In the genomic region with DNA sequence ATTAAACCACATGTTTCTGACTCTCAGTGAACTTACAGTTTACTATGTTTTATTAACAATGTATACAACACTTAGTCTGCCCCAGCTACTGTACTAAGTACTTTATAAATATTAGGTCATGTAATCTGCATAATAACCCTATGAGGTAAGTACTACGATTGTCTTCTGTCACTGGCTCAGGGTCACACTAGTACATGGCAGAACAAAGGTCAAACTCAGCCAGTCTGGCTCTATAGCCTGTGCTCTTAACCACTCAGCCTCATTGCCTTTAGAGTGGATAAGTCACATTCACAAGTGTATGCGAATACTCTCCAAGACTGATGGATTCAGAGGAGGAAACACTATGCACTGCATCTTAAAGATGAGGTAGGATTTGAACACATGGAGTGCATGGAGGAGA, we compare ENCODE assay signal across 12 cellular contexts.
DNase-seq lines count a peak whose midpoint lies in the region; ATAC-seq and TF ChIP-seq lines count a peak whose summit lies in the region.
"Had no signal": no experiment of that assay in that cellular context is flagged by ENCODE, and none has a peak within 500 bp of the region (broad histone marks: within the 10 kb centered on the region; RNA-seq: fewer than 3 reads in every experiment).

No MANE protein-coding gene starts in this region.

- H2BK120ac ChIP-seq in neuronal stem cell (ENCODE audit: low read depth, low read length) = no peak overlapping the region

- no peak overlapping the region for H3K4me3 ChIP-seq in ascending aorta
- H3K4me3 ChIP-seq in neuronal stem cell (ENCODE audit: low read length in 2 of 2) = no peak overlapping the region
- no peak overlapping the region for H3K4me3 ChIP-seq in thoracic aorta
- H3K4me3 ChIP-seq in heart left ventricle = no peak overlapping the region
- H3K4me3 ChIP-seq: BLaER1 had no signal

- H3K9me3 ChIP-seq in ascending aorta = no peaks in the 10 kb centered on the region
- no peaks in the 10 kb centered on the region for H3K9me3 ChIP-seq in neuronal stem cell (replicated peaks in 1 of 2; ENCODE audit: control insufficient read depth in 2 of 2, insufficient read depth in 1 of 2, low read depth in 1 of 2, low read length in 2 of 2)
- H3K9me3 ChIP-seq in thoracic aorta = no peaks in the 10 kb centered on the region
- H3K9me3 ChIP-seq in heart left ventricle = no peaks in the 10 kb centered on the region
- H3K9me3 ChIP-seq: BLaER1 had no signal

- H3K4me1 ChIP-seq in ascending aorta = peaks cover 3 to 49% of the 10 kb centered on the region in 2 donors
- H3K4me1 ChIP-seq in neuronal stem cell (ENCODE audit: control insufficient read depth in 2 of 2, insufficient read depth in 1 of 2, low read depth in 1 of 2, low read length in 2 of 2) = no peaks in the 10 kb centered on the region
- peaks cover 27 to 61% of the 10 kb centered on the region in 2 donors for H3K4me1 ChIP-seq in thoracic aorta (ENCODE audit: control insufficient read depth in 1 of 2, low read depth in 2 of 2)
- H3K4me1 ChIP-seq in heart left ventricle = peaks cover 0 to 6% (median under 1%) of the 10 kb centered on the region in 12 donors

- H3K4me2 ChIP-seq in neuronal stem cell (ENCODE audit: insufficient read depth, low read length, poor library complexity, severe bottlenecking) = no peak overlapping the region
- H3K4me2 ChIP-seq: BLaER1 had no signal

- H3K23ac ChIP-seq in neuronal stem cell (ENCODE audit: low read depth, low read length, poor library complexity) = no peak overlapping the region

- no peak overlapping the region for H2BK15ac ChIP-seq in neuronal stem cell (ENCODE audit: low read length)

- H2BK5ac ChIP-seq in neuronal stem cell (ENCODE audit: low read length) = no peak overlapping the region

- H3K9ac ChIP-seq in neuronal stem cell (ENCODE audit: low read depth, low read length, poor library complexity) = no peak overlapping the region
- H3K9ac ChIP-seq: BLaER1 had no signal

- no peak overlapping the region for H4K8ac ChIP-seq in neuronal stem cell (ENCODE audit: low read depth, low read length)

- no peaks in the 10 kb centered on the region for H3K36me3 ChIP-seq in ascending aorta
- no peaks in the 10 kb centered on the region for H3K36me3 ChIP-seq in neuronal stem cell (replicated peaks in 1 of 2; ENCODE audit: control insufficient read depth in 2 of 2, insufficient read depth in 2 of 2, low read length in 2 of 2)
- H3K36me3 ChIP-seq in thoracic aorta = no peaks in the 10 kb centered on the region
- H3K36me3 ChIP-seq in heart left ventricle = no peaks in the 10 kb centered on the region
- H3K36me3 ChIP-seq: BLaER1 had no signal

- TF ChIP-seq POLR2A in heart left ventricle (IDR thresholded peaks at IDR 0.05) = no peak

- WGBS in neuronal stem cell (ENCODE audit: extremely low coverage in 2 of 2, insufficient read length in 2 of 2, insufficient replicate concordance in 1 of 2), 2 donors = no CpG with 5 or more reads among the region's 2 CpGs
- WGBS in heart left ventricle, 4 donors = 84 to 91% (median 89%) methylated on average over 2 of the region's 2 CpGs

- peak overlapping the region; percentile 93 to 94 for H3K27ac ChIP-seq in ascending aorta
- no peak overlapping the region for H3K27ac ChIP-seq in neuronal stem cell (replicated peaks; ENCODE audit: low read length)
- peak overlapping the region; percentile 95 to 96 for H3K27ac ChIP-seq in thoracic aorta
- no peak overlapping the region for H3K27ac ChIP-seq in heart left ventricle
- H3K27ac ChIP-seq: BLaER1 had no signal

- H2AFZ ChIP-seq in neuronal stem cell (ENCODE audit: low read length) = no peak overlapping the region

- DNase-seq in ascending aorta (ENCODE audit: low spot score in 2 of 2) (peak in 1 of 2 donors; percentile 3), neuronal stem cell (ENCODE audit: low spot score) (no peak), thoracic aorta (ENCODE audit: low spot score) (no peak), inferior parietal cortex (ENCODE audit: extremely low spot score) (no peak), LoVo (ENCODE audit: low spot score) (no peak), heart left ventricle (no peak)
- DNase-seq in stimulated activated CD4-positive, alpha-beta T cell treated with anti-CD3 and anti-CD28 coated beads, Interleukin-4, amount 100 ng/mL, for 24 hours = no peak
- DNase-seq: CD8-positive, alpha-beta memory T cell; DMS53; GF-D8; HCEC 1CT had no signal

- H4K91ac ChIP-seq in neuronal stem cell (ENCODE audit: low read depth, low read length, poor library complexity) = no peak overlapping the region

- ATAC-seq in thoracic aorta (ENCODE audit: insufficient number of reproducible peaks, low FRiP score, low read depth) = no peak
- ATAC-seq in heart left ventricle = no peak

- TF ChIP-seq CTCF in ascending aorta (IDR thresholded peaks at IDR 0.05) (no peak), thoracic aorta (IDR thresholded peaks at IDR 0.05) (no peak), heart left ventricle (IDR thresholded peaks at IDR 0.05) (no peak)

- H3K4ac ChIP-seq in neuronal stem cell (ENCODE audit: low read length) = peak overlapping the region; percentile 44

- peaks cover 1% of the 10 kb centered on the region for H3K79me1 ChIP-seq in neuronal stem cell (ENCODE audit: low read depth, low read length)

- no peak overlapping the region for H3K14ac ChIP-seq in neuronal stem cell (ENCODE audit: low read length)

- no peak overlapping the region for H2BK12ac ChIP-seq in neuronal stem cell (ENCODE audit: low read length)

- intact Hi-C loops in ascending aorta (cut with DNase I) = loop anchor here (5.0 kb wide), 2 partner anchors 33 to 83 kb away; no protein-coding TSS in a partner anchor
- intact Hi-C loops in heart left ventricle (cut with DNase I) = loop anchor here in 1 of 10 donors (10.0 kb wide), 1 partner anchor 211 kb away; no protein-coding TSS in a partner anchor

- H3K27me3 ChIP-seq in ascending aorta (no peaks in the 10 kb centered on the region), neuronal stem cell (ENCODE audit: control insufficient read depth in 3 of 3, insufficient read depth in 3 of 3, low read depth in 1 of 3, low read length in 3 of 3) (no peaks in the 10 kb centered on the region), thoracic aorta (replicated peaks; ENCODE audit: insufficient read depth) (no peaks in the 10 kb centered on the region), heart left ventricle (peaks cover 0 to 19% (median 1%) of the 10 kb centered on the region in 9 donors)
- H3K27me3 ChIP-seq: BLaER1 had no signal

- no peak overlapping the region for H2AK5ac ChIP-seq in neuronal stem cell (ENCODE audit: low read depth, low read length)

- H3K18ac ChIP-seq in neuronal stem cell (ENCODE audit: low read length) = no peak overlapping the region

Comparison
In these comparisons a context has a peak if more than half of its experiments do, and no peak if none do; other contexts are left out.
1. H3K27ac ChIP-seq: peak in ascending aorta (2 of 2) and thoracic aorta (2 of 2); none in neuronal stem cell (single experiment) and heart left ventricle (0 of 12).